ENCODE assay signal across 18 cellular contexts in the genomic region with DNA sequence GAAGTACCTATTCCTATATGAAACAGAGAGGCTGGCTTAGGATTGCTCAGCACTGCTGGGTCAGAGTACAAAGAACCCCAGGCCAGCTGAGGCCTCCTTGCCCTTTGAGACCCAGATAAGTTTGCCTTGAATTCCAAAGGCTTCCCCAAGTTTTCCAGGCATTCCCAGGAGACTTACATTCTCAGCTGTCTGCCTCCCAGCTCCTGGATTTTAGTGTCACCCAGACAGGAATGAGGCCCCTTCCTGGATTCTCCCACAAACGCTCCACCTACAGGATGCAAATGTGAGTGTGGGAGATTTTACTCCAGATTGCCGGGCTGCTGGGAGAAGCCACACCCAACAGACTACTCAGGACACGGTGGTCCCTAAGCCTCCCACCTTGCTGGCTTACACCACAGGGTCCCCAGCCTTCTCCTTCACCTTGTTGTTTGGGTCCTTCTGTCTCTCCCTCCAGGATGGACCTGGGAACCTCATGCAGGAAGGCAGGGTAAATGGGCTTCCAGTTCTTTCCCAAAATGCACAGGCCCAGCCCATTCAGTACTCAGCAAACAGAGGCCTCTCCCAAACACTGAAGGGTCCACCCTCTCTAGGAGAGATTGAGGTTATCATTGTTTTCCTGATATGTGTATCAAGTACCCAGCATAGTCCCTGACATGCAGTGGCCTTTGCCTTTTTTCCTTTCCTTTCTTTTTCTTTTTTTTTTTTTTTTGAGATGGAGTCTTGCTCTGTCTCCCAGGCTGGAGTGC. TPM values are rescaled to one million over a fixed set of nuclear protein-coding genes. Genes with fewer than 3 reads are reported as not detected.
DNase-seq lines count a peak whose midpoint lies in the region; ATAC-seq, FAIRE-seq and TF ChIP-seq lines count a peak whose summit lies in the region.
"Had no signal": no experiment of that assay in that cellular context is flagged by ENCODE, and none has a peak within 500 bp of the region (broad histone marks: within the 10 kb centered on the region; RNA-seq: fewer than 3 reads in every experiment).

No MANE protein-coding gene starts in this region.

- no peak overlapping the region for H3K9ac ChIP-seq in K562 (ENCODE audit: insufficient read depth in 1 of 2, low read depth in 2 of 2, low read length in 2 of 2)

- no TSS peak for BruUV-seq in K562 (replicated peaks; lab: Mats Ljungman, UMichigan)

- no peaks in the 10 kb centered on the region for H3K9me3 Mint-ChIP-seq in GM23338
- H3K9me3 Mint-ChIP-seq: activated naive CD4-positive, alpha-beta T cell treated with anti-CD3 and anti-CD28 coated beads, Interleukin-2, amount 10 ng/mL, durations not matched to agents 7 days and 5 days; CD8-positive, alpha-beta T cell had no signal

- POLR2A ChIA-PET in K562 (lab: Yijun Ruan, JAX) (no interaction called here), RWPE1 (lab: Yijun Ruan, JAX; ENCODE audit: low non-redundant PET) (interaction anchor here (0.6 kb wide), 1 partner anchor 74 kb away, joined by 4 read pairs; no protein-coding TSS in a partner anchor)

- intact Hi-C loops in K562 (cut with micrococcal nuclease) (no loop called here), mucosa of descending colon (cut with DNase I, micrococcal nuclease) (loop anchor here in 1 of 2 donors (10.0 kb wide), 1 partner anchor 235 kb away; a partner anchor contains a TSS)

- H3K9me1 ChIP-seq in K562 (ENCODE audit: control insufficient read depth, insufficient read depth, low read length) = no peaks in the 10 kb centered on the region

- no peaks in the 10 kb centered on the region for H3K9me3 ChIP-seq in K562 (replicated peaks; ENCODE audit: control insufficient read depth, insufficient read depth, low read depth, low read length)
- H3K9me3 ChIP-seq in mucosa of descending colon = no peaks in the 10 kb centered on the region
- H3K9me3 ChIP-seq in upper lobe of left lung = no peaks in the 10 kb centered on the region
- H3K9me3 ChIP-seq: spleen, suprapubic skin had no signal

- no peak; a peak in 1 of 4 replicates for TF ChIP-seq RAD21 in K562 (CRISPR knock-in tag; conservative IDR thresholded peaks at IDR 0.05 in 1 of 2, IDR thresholded peaks at IDR 0.05 in 1 of 2)

- H3K4me1 ChIP-seq in GM23338 (ENCODE audit: insufficient read depth) (0 out of 2 replicates have a peak, but pooled peaks cover 3% of the 10 kb centered on the region), K562 (replicated peaks in 1 of 2; ENCODE audit: control insufficient read depth in 2 of 2, insufficient read depth in 2 of 2, low read length in 2 of 2) (peaks cover 8 to 15% of the 10 kb centered on the region in 2 experiments; a peak in 4 of 5 replicates), mucosa of descending colon (ENCODE audit: low read depth) (no peaks in the 10 kb centered on the region), upper lobe of left lung (no peaks in the 10 kb centered on the region)
- H3K4me1 ChIP-seq: suprapubic skin had no signal

- no peak for TF ChIP-seq POLR2A in K562 (conservative IDR thresholded peaks at IDR 0.05)
- TF ChIP-seq POLR2A in upper lobe of left lung (IDR thresholded peaks at IDR 0.05) = no peak

- no peaks in the 10 kb centered on the region; the same call in 1 of the 2 replicates for H3F3A ChIP-seq in GM23338 (replicated peaks; ENCODE audit: low read depth)

- no peak overlapping the region; the same call in 2 of the 3 replicates for H3K4me3 Mint-ChIP-seq in GM23338
- H3K4me3 Mint-ChIP-seq: activated naive CD4-positive, alpha-beta T cell treated with anti-CD3 and anti-CD28 coated beads, Interleukin-2, amount 10 ng/mL, durations not matched to agents 7 days and 5 days; CD8-positive, alpha-beta T cell had no signal

- TF ChIP-seq CTCF in GM23338 (conservative IDR thresholded peaks at IDR 0.05; ENCODE audit: low read depth in 2 of 2) (peak in 1 of 2 experiments; percentile 19; a peak in 1 of 4 replicates), K562 (IDR thresholded peaks at IDR 0.05 in 2 of 3, conservative IDR thresholded peaks at IDR 0.05 in 1 of 3; ENCODE audit: insufficient read depth in 2 of 3, low read depth in 1 of 3, low read length in 3 of 3) (peak in 1 of 3 experiments; percentile 30; a peak in 2 of 6 replicates), mucosa of descending colon (IDR thresholded peaks at IDR 0.05) (no peak), RWPE1 (conservative IDR thresholded peaks at IDR 0.05; ENCODE audit: low read depth) (no peak), upper lobe of left lung (IDR thresholded peaks at IDR 0.05) (no peak)

- in situ Hi-C loops in K562 (cut with MboI) = no loop called here

- H3K36me3 Mint-ChIP-seq in GM23338 (ENCODE audit: low read depth) = no peaks in the 10 kb centered on the region
- H3K36me3 Mint-ChIP-seq: activated naive CD4-positive, alpha-beta T cell treated with anti-CD3 and anti-CD28 coated beads, Interleukin-2, amount 10 ng/mL, durations not matched to agents 7 days and 5 days; CD8-positive, alpha-beta T cell had no signal

- CTCF ChIA-PET in K562 (lab: Yijun Ruan, JAX; ENCODE audit: low intra/inter-chr PET ratio) (interaction anchor here (1.2 kb wide), 1 partner anchor 65 kb away, joined by 3 read pairs; no protein-coding TSS in a partner anchor), RWPE1 (lab: Yijun Ruan, JAX) (interaction anchor here (0.7 to 4.0 kb wide), 4 partner anchors 48 to 217 kb away, joined by 3 to 15 read pairs (median 4); no protein-coding TSS in a partner anchor)

- H3K4me3 ChIP-seq in GM23338 (no peak overlapping the region), K562 (no peak overlapping the region), mucosa of descending colon (no peak overlapping the region), upper lobe of left lung (no peak overlapping the region)
- H3K4me3 ChIP-seq: spleen, suprapubic skin had no signal

- no peak overlapping the region for H3K27ac Mint-ChIP-seq in GM23338
- H3K27ac Mint-ChIP-seq: activated naive CD4-positive, alpha-beta T cell treated with anti-CD3 and anti-CD28 coated beads, Interleukin-2, amount 10 ng/mL, durations not matched to agents 7 days and 5 days; CD8-positive, alpha-beta T cell had no signal

- H3K27ac ChIP-seq in GM23338 (ENCODE audit: low read depth) (0 out of 2 replicates have a peak overlapping the region, but pooled peaks have one; percentile 57), K562 (ENCODE audit: extremely low read depth, low read depth, low read length) (no peak overlapping the region), RWPE1 (no peak overlapping the region), upper lobe of left lung (no peak overlapping the region)
- H3K27ac ChIP-seq: spleen, suprapubic skin had no signal

- H3K4me2 ChIP-seq in GM23338 (no peak overlapping the region), K562 (ENCODE audit: insufficient read depth, low read length) (no peak overlapping the region)

- H3K36me3 ChIP-seq in GM23338 (ENCODE audit: insufficient read depth) = no peaks in the 10 kb centered on the region
- no peaks in the 10 kb centered on the region for H3K36me3 ChIP-seq in K562 (ENCODE audit: control insufficient read depth, insufficient read depth, low read length)
- no peaks in the 10 kb centered on the region for H3K36me3 ChIP-seq in mucosa of descending colon (ENCODE audit: low read depth)
- no peaks in the 10 kb centered on the region for H3K36me3 ChIP-seq in upper lobe of left lung
- H3K36me3 ChIP-seq: spleen, suprapubic skin had no signal

- H3K27me3 ChIP-seq in GM23338 (ENCODE audit: insufficient read depth) (no peaks in the 10 kb centered on the region), K562 (ENCODE audit: control insufficient read depth in 2 of 2, insufficient read depth in 2 of 2, low read length in 2 of 2) (no peaks in the 10 kb centered on the region; a peak in 1 of 5 replicates), upper lobe of left lung (no peaks in the 10 kb centered on the region)

- WGBS in K562 (ENCODE audit: insufficient coverage, low coverage, missing lambda C conversion rate) = 5% methylated on average over 3 of the region's 3 CpGs
- 25 to 40% methylated on average over 3 of the region's 3 CpGs for WGBS in upper lobe of left lung, 2 donors

- H3K79me2 ChIP-seq in GM23338 (replicated peaks; ENCODE audit: insufficient read depth) (no peaks in the 10 kb centered on the region), K562 (ENCODE audit: control insufficient read depth, insufficient read depth, low read length) (no peaks in the 10 kb centered on the region)

- ATAC-seq in GM23338 = peak; percentile 33
- ATAC-seq in K562 = 0 out of 3 replicates have a peak, but pooled peaks have one; percentile 22
- peak; percentile 31 for ATAC-seq in mucosa of descending colon
- ATAC-seq in upper lobe of left lung (ENCODE audit: low FRiP score in 2 of 2) = no peak
- ATAC-seq: CD8-positive, alpha-beta T cell had no signal

- FAIRE-seq in K562 (lab: Jason Lieb, UNC) = no peak
- FAIRE-seq: TTC549 had no signal

- DNase-seq in GM23338 (ENCODE audit: low spot score) (peak; percentile 71), M059J (ENCODE audit: low read depth) (peak; percentile 32), K562 (ENCODE audit: extremely low read depth in 1 of 4, low spot score in 3 of 4) (peak in 1 of 4 experiments; percentile 22), mucosa of descending colon (no peak), NOMO-1 treated with DMSO at 0.1 percent for 48 hours (lab: John Stamatoyannopoulos, UW; ENCODE audit: unreplicated experiment) (no peak), CD1c-positive myeloid dendritic cell (ENCODE audit: extremely low spot score) (no peak), RWPE1 (ENCODE audit: low spot score) (no peak), upper lobe of left lung (no peak)
- DNase-seq: activated naive CD4-positive, alpha-beta T cell treated with anti-CD3 and anti-CD28 coated beads, Interleukin-2, amount 10 ng/mL, durations not matched to agents 7 days and 5 days; CD8-positive, alpha-beta T cell; hippocampal formation; NCI-H446; occipital lobe; SHP77 treated with DMSO at 0.1 percent for 48 hours; spleen had no signal

- H2AFZ ChIP-seq in GM23338 (no peak overlapping the region), K562 (ENCODE audit: low read depth, low read length) (peak overlapping the region; percentile 48)

- peaks cover 19% of the 10 kb centered on the region for H3K27me3 Mint-ChIP-seq in GM23338 (ENCODE audit: insufficient read depth, low read depth, poor library complexity)

- TF ChIP-seq EP300 in K562 (IDR thresholded peaks at IDR 0.05; ENCODE audit: low read length) (no peak), upper lobe of left lung (IDR thresholded peaks at IDR 0.05) (no peak)

- no peaks in the 10 kb centered on the region for H3K9me2 ChIP-seq in GM23338 (ENCODE audit: insufficient read depth)

- H4K20me1 ChIP-seq in GM23338 (replicated peaks; ENCODE audit: insufficient read depth) (no peaks in the 10 kb centered on the region), K562 (replicated peaks; ENCODE audit: control insufficient read depth, insufficient read depth, low read length) (peaks cover 4% of the 10 kb centered on the region)

- peaks cover 9% of the 10 kb centered on the region; the same call in 2 of the 3 replicates for H3K4me1 Mint-ChIP-seq in GM23338
- H3K4me1 Mint-ChIP-seq: activated naive CD4-positive, alpha-beta T cell treated with anti-CD3 and anti-CD28 coated beads, Interleukin-2, amount 10 ng/mL, durations not matched to agents 7 days and 5 days had no signal

RNA-seq across cellular contexts. Expression of a gene that starts 10.6 kb away (rescaled TPM):
- 1.6 and 1.7 TPM in 2 replicates for total RNA-seq in GM23338 (2014; rRNA removed; shearing (Covaris generic))
- polyA plus RNA-seq in GM23338 (2016; fragmentation: Nextera tagmentation; extraction: Ambion mirVana) (1.2 and 2.1 TPM in 2 replicates), K562 (2011; rRNA removed) (not detected in 2 replicates), K562 (2014; fragmentation: Illumina TruSeq; extraction: Trizol) (not detected in 2 replicates), K562 (2014; fragmentation: Nextera tagmentation; extraction: Ambion mirVana) (not detected), K562 (2014; rRNA removed) (not detected in 2 replicates)
- total RNA-seq in M059J (2014; rRNA removed; shearing (Covaris generic)) = not detected in 2 replicates
- not detected in 2 replicates for total RNA-seq in K562 (2011; cell fraction: chromatin; rRNA removed; ENCODE audit: low replicate concordance)
- total RNA-seq in K562 (2011; cell fraction: nucleolus; rRNA removed) = not detected in 2 replicates
- total RNA-seq in K562 (2011; cell fraction: nucleoplasm; rRNA removed) = not detected in 2 replicates
- total RNA-seq in K562 (2014; rRNA removed) (not detected in 2 replicates), K562 (2014; rRNA removed; fragmentation: Illumina TruSeq; extraction: Trizol) (not detected in 2 replicates), K562 (2015; rRNA removed; fragmentation: Illumina TruSeq; extraction: Trizol) (not detected in 2 replicates), K562 (2021) (not detected in 2 replicates), mucosa of descending colon (not detected), upper lobe of left lung (under 1 TPM in 1 of 6 donors, not detected in 5; 0.24 TPM)
- polyA plus RNA-seq in K562 (2011; cell fraction: cytosol; rRNA removed) = not detected in 2 replicates
- polyA plus RNA-seq in K562 (2011; cell fraction: nucleus; rRNA removed) = not detected in 2 replicates
- polyA plus RNA-seq in K562 (2012) = not detected in 2 replicates
- not detected in 2 replicates for polyA minus RNA-seq in K562 (2011; rRNA and poly(A)+ RNA removed)
- polyA minus RNA-seq in K562 (2011; cell fraction: cytosol; rRNA and poly(A)+ RNA removed) = not detected in 2 replicates
- polyA minus RNA-seq in K562 (2011; cell fraction: nucleus; rRNA and poly(A)+ RNA removed) = not detected in 2 replicates
- total RNA-seq: CD8-positive, alpha-beta T cell; lung microvascular endothelial cell; occipital lobe had no signal

RNA-seq across cellular contexts. Expression of a gene that starts 41.3 kb away (rescaled TPM):
- total RNA-seq in GM23338 (2014; rRNA removed; shearing (Covaris generic)) = 0.66 and 2.5 TPM in 2 replicates
- 9.3 and 9.8 TPM in 2 replicates for polyA plus RNA-seq in GM23338 (2016; fragmentation: Nextera tagmentation; extraction: Ambion mirVana)
- not detected in 2 replicates for total RNA-seq in M059J (2014; rRNA removed; shearing (Covaris generic))
- 0.67 TPM in 1 of 2 replicates, not detected in the other for total RNA-seq in K562 (2011; cell fraction: chromatin; rRNA removed; ENCODE audit: low replicate concordance)
- total RNA-seq in K562 (2011; cell fraction: nucleolus; rRNA removed) = 1.1 TPM in 1 of 2 replicates, not detected in the other
- 0.59 TPM in 1 of 2 replicates, not detected in the other for total RNA-seq in K562 (2011; cell fraction: nucleoplasm; rRNA removed)
- total RNA-seq in K562 (2014; rRNA removed) = 0.45 and 1.6 TPM in 2 replicates
- 1.8 and 2.1 TPM in 2 replicates for total RNA-seq in K562 (2014; rRNA removed; fragmentation: Illumina TruSeq; extraction: Trizol)
- 2.5 and 2.6 TPM in 2 replicates for total RNA-seq in K562 (2015; rRNA removed; fragmentation: Illumina TruSeq; extraction: Trizol)
- total RNA-seq in K562 (2021) = 1.0 and 1.1 TPM in 2 replicates
- polyA plus RNA-seq in K562 (2011; rRNA removed) = 2.1 and 2.2 TPM in 2 replicates
- 1.9 and 3.2 TPM in 2 replicates for polyA plus RNA-seq in K562 (2011; cell fraction: cytosol; rRNA removed)
- polyA plus RNA-seq in K562 (2011; cell fraction: nucleus; rRNA removed) = 1.1 and 1.3 TPM in 2 replicates
- 0.96 and 3.3 TPM in 2 replicates for polyA plus RNA-seq in K562 (2012)
- polyA plus RNA-seq in K562 (2014; fragmentation: Illumina TruSeq; extraction: Trizol) = 4.5 TPM in 2 replicates
- 1 to 10 TPM; 7.3 to 7.4 TPM for polyA plus RNA-seq in K562 (2014; fragmentation: Nextera tagmentation; extraction: Ambion mirVana)
- 5.0 and 7.5 TPM in 2 replicates for polyA plus RNA-seq in K562 (2014; rRNA removed)
- polyA minus RNA-seq in K562 (2011; rRNA and poly(A)+ RNA removed) = 0.88 and 1.9 TPM in 2 replicates
- not detected in 2 replicates for polyA minus RNA-seq in K562 (2011; cell fraction: cytosol; rRNA and poly(A)+ RNA removed)
- polyA minus RNA-seq in K562 (2011; cell fraction: nucleus; rRNA and poly(A)+ RNA removed) = 1.1 TPM in 1 of 2 replicates, not detected in the other
- total RNA-seq in mucosa of descending colon = under 1 TPM in 1 of 3 donors, not detected in 2; 0.87 TPM
- 1 to 10 TPM in 2 of 6 donors, not detected in 4; 1.1 to 4.2 TPM for total RNA-seq in upper lobe of left lung
- total RNA-seq: lung microvascular endothelial cell, occipital lobe, spleen, suprapubic skin had no signal

RNA-seq across cellular contexts. Expression of a gene that starts 41.5 kb away (rescaled TPM):
- total RNA-seq in GM23338 (2014; rRNA removed; shearing (Covaris generic)) = 526 and 618 TPM in 2 replicates
- 405 and 410 TPM in 2 replicates for polyA plus RNA-seq in GM23338 (2016; fragmentation: Nextera tagmentation; extraction: Ambion mirVana)
- total RNA-seq in M059J (2014; rRNA removed; shearing (Covaris generic)) = 406 and 432 TPM in 2 replicates
- 286 and 378 TPM in 2 replicates for total RNA-seq in K562 (2011; cell fraction: chromatin; rRNA removed; ENCODE audit: low replicate concordance)
- total RNA-seq in K562 (2011; cell fraction: nucleolus; rRNA removed) = 207 and 211 TPM in 2 replicates
- 281 and 365 TPM in 2 replicates for total RNA-seq in K562 (2011; cell fraction: nucleoplasm; rRNA removed)
- 567 and 570 TPM in 2 replicates for total RNA-seq in K562 (2014; rRNA removed)
- total RNA-seq in K562 (2014; rRNA removed; fragmentation: Illumina TruSeq; extraction: Trizol) = 610 and 635 TPM in 2 replicates
- 573 and 580 TPM in 2 replicates for total RNA-seq in K562 (2015; rRNA removed; fragmentation: Illumina TruSeq; extraction: Trizol)
- 521 and 542 TPM in 2 replicates for total RNA-seq in K562 (2021)
- 682 and 836 TPM in 2 replicates for polyA plus RNA-seq in K562 (2011; rRNA removed)
- 554 and 570 TPM in 2 replicates for polyA plus RNA-seq in K562 (2011; cell fraction: cytosol; rRNA removed)
- polyA plus RNA-seq in K562 (2011; cell fraction: nucleus; rRNA removed) = 205 and 257 TPM in 2 replicates
- polyA plus RNA-seq in K562 (2012) = 345 and 420 TPM in 2 replicates
- polyA plus RNA-seq in K562 (2014; fragmentation: Illumina TruSeq; extraction: Trizol) = 536 and 610 TPM in 2 replicates
- 1,000 to 10,000 TPM in 1 of 2 experiments, 100 to 1,000 TPM in 1; 871 to 1,167 TPM for polyA plus RNA-seq in K562 (2014; fragmentation: Nextera tagmentation; extraction: Ambion mirVana)
- 475 and 532 TPM in 2 replicates for polyA plus RNA-seq in K562 (2014; rRNA removed)
- polyA minus RNA-seq in K562 (2011; rRNA and poly(A)+ RNA removed) = 839 and 1,099 TPM in 2 replicates
- 448 and 506 TPM in 2 replicates for polyA minus RNA-seq in K562 (2011; cell fraction: cytosol; rRNA and poly(A)+ RNA removed)
- 78.0 and 147 TPM in 2 replicates for polyA minus RNA-seq in K562 (2011; cell fraction: nucleus; rRNA and poly(A)+ RNA removed)
- total RNA-seq in mucosa of descending colon = 100 to 1,000 TPM; 117 to 157 (median 133) TPM
- total RNA-seq in upper lobe of left lung = 100 to 1,000 TPM in 4 of 6 donors, 10 to 100 TPM in 2; 53.5 to 171 (median 112) TPM

Comparison
In these comparisons a context has a peak if more than half of its experiments do, and no peak if none do; other contexts are left out.
1. ATAC-seq: peak in GM23338 (single experiment), K562 (single experiment) and mucosa of descending colon (single experiment); none in upper lobe of left lung (0 of 2).
2. DNase-seq: peak in GM23338 (single experiment) and M059J (single experiment); none in mucosa of descending colon (0 of 3), NOMO-1 treated with DMSO at 0.1 percent for 48 hours (single experiment), CD1c-positive myeloid dendritic cell (single experiment), RWPE1 (single experiment) and upper lobe of left lung (0 of 2).